In the genomic region with DNA sequence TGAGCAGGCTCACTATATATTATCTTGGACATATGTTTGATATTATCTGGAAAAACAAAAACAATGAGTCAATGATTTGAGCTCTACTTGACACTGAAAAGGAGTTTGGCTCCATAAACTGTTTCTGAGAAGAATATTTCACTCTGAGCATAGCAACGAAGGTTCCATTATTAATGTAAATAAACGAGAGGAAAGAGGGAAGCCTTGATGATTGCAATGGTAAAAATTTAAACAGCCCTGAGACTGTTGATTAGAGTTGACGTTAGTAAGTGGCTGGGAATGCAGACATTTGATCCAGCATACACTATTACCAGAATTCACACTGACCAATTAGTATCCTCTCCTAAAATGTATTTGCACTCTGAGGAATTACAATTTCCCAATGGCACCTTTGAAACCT, we compare ENCODE assay signal across 20 cellular contexts.
"Had no signal": no experiment of that assay in that cellular context is flagged by ENCODE, and none has a peak within 500 bp of the region (broad histone marks: within the 10 kb centered on the region; RNA-seq: fewer than 3 reads in every experiment).

No MANE protein-coding gene starts in this region.

- H3K27ac ChIP-seq: gastroesophageal sphincter, heart right ventricle, lower lobe of right lung, spleen, thoracic aorta, vagina had no signal

- ATAC-seq: gastroesophageal sphincter; heart right ventricle; left lobe of liver; lower lobe of right lung; naive thymus-derived CD4-positive, alpha-beta T cell had no signal

- FAIRE-seq: bronchial epithelial cell had no signal

- H3K36me3 ChIP-seq: gastroesophageal sphincter, heart right ventricle, lower lobe of right lung, spleen, thoracic aorta, vagina had no signal

- H3K9me3 ChIP-seq: gastroesophageal sphincter, heart right ventricle, lower lobe of right lung, spleen, thoracic aorta, vagina had no signal

- H3K4me3 ChIP-seq: gastroesophageal sphincter, heart right ventricle, lower lobe of right lung, spleen, thoracic aorta, vagina had no signal

- DNase-seq: activated CD4-positive, alpha-beta memory T cell treated with anti-CD3 and anti-CD28 coated beads, Interleukin-2, amount 10 ng/mL, durations not matched to agents 7 days and 5 days; activated CD4-positive, alpha-beta T cell treated with anti-CD3 and anti-CD28 coated beads for 48 hours; activated effector memory CD4-positive, alpha-beta T cell treated with anti-CD3 and anti-CD28 coated beads, Interleukin-2, amount 50 U/mL, for 16 hours; activated naive CD4-positive, alpha-beta T cell treated with anti-CD3 and anti-CD28 coated beads, Interleukin-2, amount 10 ng/mL, durations not matched to agents 7 days and 5 days; aorta; effector CD4-positive, alpha-beta T cell; heart right ventricle; lower lobe of right lung; naive thymus-derived CD4-positive, alpha-beta T cell; occipital lobe; retina; spleen; stimulated activated CD4-positive, alpha-beta T cell treated with anti-CD3 and anti-CD28 coated beads, Interleukin-4, amount 100 ng/mL, for 24 hours; stimulated activated naive CD4-positive, alpha-beta T cell treated with Interleukin-2 at 50 U/mL for 16 hours; T1000 had no signal

- H3K4me1 ChIP-seq: heart right ventricle, lower lobe of right lung, spleen, vagina had no signal

- H3K27me3 ChIP-seq: gastroesophageal sphincter, heart right ventricle, spleen, vagina had no signal
